1 cellular context compared by ENCODE assay signal in genomic region chrX:71603618-71604017, GRCh38.
TF ChIP-seq lines count a peak whose summit lies in the region.

No MANE protein-coding gene starts in this region.

TF ChIP-seq in IMR-90, 13 proteins besides CTCF, POLR2A, EP300 and RAD21:
- TF ChIP-seq MAFK (IDR thresholded peaks at IDR 0.05; ENCODE audit: low read depth, low read length): no peak
- no peak for TF ChIP-seq USF2 (IDR thresholded peaks at IDR 0.05; ENCODE audit: low read depth, low read length)
- TF ChIP-seq ELK1 (IDR thresholded peaks at IDR 0.05; ENCODE audit: borderline replicate concordance, low read depth, low read length): no peak
- no peak for TF ChIP-seq MAZ (IDR thresholded peaks at IDR 0.05; ENCODE audit: borderline replicate concordance, low read depth, low read length)
- no peak for TF ChIP-seq SMC3 (IDR thresholded peaks at IDR 0.05; ENCODE audit: low read depth, low read length)
- no peak for TF ChIP-seq RCOR1 (IDR thresholded peaks at IDR 0.05; ENCODE audit: insufficient replicate concordance, low read length)
- TF ChIP-seq CEBPB (IDR thresholded peaks at IDR 0.05; ENCODE audit: low read depth, low read length): no peak
- TF ChIP-seq BHLHE40 (IDR thresholded peaks at IDR 0.05; ENCODE audit: low read depth, low read length): no peak
- no peak for TF ChIP-seq NFE2L2 (IDR thresholded peaks at IDR 0.05; ENCODE audit: low read depth, low read length)
- no peak for TF ChIP-seq RFX5 (IDR thresholded peaks at IDR 0.05; ENCODE audit: low read depth, low read length)
- no peak for TF ChIP-seq FOS (IDR thresholded peaks at IDR 0.05; ENCODE audit: low read depth, low read length)
- TF ChIP-seq MXI1 (IDR thresholded peaks at IDR 0.05; ENCODE audit: borderline replicate concordance, low read depth, low read length): no peak
- TF ChIP-seq CHD1 (IDR thresholded peaks at IDR 0.05; ENCODE audit: low read depth, low read length): no peak
